1 cellular context compared by ENCODE assay signal in the genomic region with DNA sequence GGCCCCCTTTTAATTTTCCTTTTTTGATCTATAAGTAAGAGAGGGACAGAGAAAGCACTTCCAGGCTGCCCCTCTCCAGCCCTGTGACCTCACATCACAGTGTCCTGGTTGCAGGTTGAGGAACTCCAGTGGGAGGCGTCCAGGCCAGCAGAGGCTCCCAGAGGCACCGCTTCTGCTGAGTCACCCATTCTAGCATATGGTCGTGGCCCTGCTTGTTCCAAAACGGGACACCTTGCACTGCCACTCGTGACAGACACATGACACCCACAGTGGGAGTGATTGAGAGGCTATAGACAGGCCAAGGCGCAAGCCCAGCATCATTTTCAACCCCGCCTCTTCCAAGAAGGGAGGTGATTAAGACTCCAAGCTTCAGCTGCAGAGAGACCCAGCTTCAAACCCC.
TF ChIP-seq lines count a peak whose summit lies in the region.

No MANE protein-coding gene starts in this region.

TF ChIP-seq in K562, 482 proteins besides CTCF, POLR2A, EP300 and RAD21 (continued from another document):
- TF ChIP-seq SMARCA4 (IDR thresholded peaks at IDR 0.05) (0 out of 2 replicates have a peak, but pooled peaks have one; percentile 26), TRIM28 (IDR thresholded peaks at IDR 0.05) (no peak), LCOR (CRISPR knock-in tag; IDR thresholded peaks at IDR 0.05) (no peak), JUND (IDR thresholded peaks at IDR 0.05; ENCODE audit: borderline replicate concordance, low read depth, low read length) (peak; percentile 47; the same call in 1 of the 2 replicates), JUND (tag; IDR thresholded peaks at IDR 0.05; ENCODE audit: borderline replicate concordance, low read depth, low read length) (peak; percentile 14; the same call in 1 of the 3 replicates), ZNF24 (IDR thresholded peaks at IDR 0.05) (no peak), HSF4 (CRISPR knock-in tag; IDR thresholded peaks at IDR 0.05; ENCODE audit: borderline replicate concordance) (no peak), MAZ (CRISPR knock-in tag; conservative IDR thresholded peaks at IDR 0.05 in 1 of 2, IDR thresholded peaks at IDR 0.05 in 1 of 2) (peak in 1 of 2 experiments; percentile 21; a peak in 1 of 4 replicates), MYC (IDR thresholded peaks at IDR 0.05; ENCODE audit: low read depth, low read length) (0 out of 2 replicates have a peak, but pooled peaks have one; percentile 10), MYC (CRISPR knock-in tag; IDR thresholded peaks at IDR 0.05; ENCODE audit: borderline replicate concordance, low read depth) (no peak), BACH1 (tag; IDR thresholded peaks at IDR 0.05) (peak; percentile 93), C11orf30 (IDR thresholded peaks at IDR 0.05; ENCODE audit: low read depth) (peak; percentile 97), NRF1 (conservative IDR thresholded peaks at IDR 0.05 in 1 of 2, IDR thresholded peaks at IDR 0.05 in 1 of 2) (peak; percentile 49 to 61; a peak in 3 of 4 replicates), ZNF140 (CRISPR knock-in tag; IDR thresholded peaks at IDR 0.05) (no peak), MAFF (IDR thresholded peaks at IDR 0.05; ENCODE audit: low read length) (peak; percentile 80), MAFK (IDR thresholded peaks at IDR 0.05; ENCODE audit: low read length) (peak; percentile 84), E2F3 (CRISPR knock-in tag; IDR thresholded peaks at IDR 0.05) (no peak), ARID1B (IDR thresholded peaks at IDR 0.05) (peak; percentile 44), PRMT5 (CRISPR knock-in tag; IDR thresholded peaks at IDR 0.05) (no peak), MEIS2 (IDR thresholded peaks at IDR 0.05; ENCODE audit: partially characterized antibody) (peak; percentile 80), TCF3 (CRISPR knock-in tag; IDR thresholded peaks at IDR 0.05) (no peak), ZFP36 (IDR thresholded peaks at IDR 0.05; ENCODE audit: low read depth, low read length, partially characterized antibody) (no peak), MTA2 (IDR thresholded peaks at IDR 0.05; ENCODE audit: low read depth) (no peak), NFE2 (IDR thresholded peaks at IDR 0.05; ENCODE audit: low read depth) (peak; percentile 91), CBFA2T3 (IDR thresholded peaks at IDR 0.05) (0 out of 2 replicates have a peak, but pooled peaks have one; percentile 7), PML (IDR thresholded peaks at IDR 0.05; ENCODE audit: low read length) (no peak), NFE2L1 (tag; IDR thresholded peaks at IDR 0.05; ENCODE audit: borderline replicate concordance, low read depth) (peak; percentile 88), DPF2 (IDR thresholded peaks at IDR 0.05) (0 out of 2 replicates have a peak, but pooled peaks have one; percentile 30), RCOR1 (IDR thresholded peaks at IDR 0.05; ENCODE audit: borderline replicate concordance in 1 of 2, low read depth in 2 of 2, low read length in 2 of 2) (peak in 1 of 2 experiments; percentile 28; a peak in 1 of 4 replicates), HDAC1 (IDR thresholded peaks at IDR 0.05) (peak in 1 of 2 experiments; percentile 38; a peak in 1 of 4 replicates), BHLHE40 (IDR thresholded peaks at IDR 0.05; ENCODE audit: low read length) (peak; percentile 91), CBX1 (IDR thresholded peaks at IDR 0.05; ENCODE audit: low read depth) (no peak), MTA1 (IDR thresholded peaks at IDR 0.05; ENCODE audit: borderline replicate concordance) (0 out of 2 replicates have a peak, but pooled peaks have one; percentile 56), L3MBTL2 (IDR thresholded peaks at IDR 0.05) (peak; percentile 85), FOSL1 (tag; conservative IDR thresholded peaks at IDR 0.05) (peak; percentile 61), DDX20 (tag; IDR thresholded peaks at IDR 0.05; ENCODE audit: low read depth) (no peak), MAFG (tag; conservative IDR thresholded peaks at IDR 0.05) (peak; percentile 96), PTTG1 (tag; IDR thresholded peaks at IDR 0.05; ENCODE audit: low read depth) (no peak), ZNF316 (IDR thresholded peaks at IDR 0.05) (peak; percentile 95)
- TF ChIP-seq, protein P1, sequence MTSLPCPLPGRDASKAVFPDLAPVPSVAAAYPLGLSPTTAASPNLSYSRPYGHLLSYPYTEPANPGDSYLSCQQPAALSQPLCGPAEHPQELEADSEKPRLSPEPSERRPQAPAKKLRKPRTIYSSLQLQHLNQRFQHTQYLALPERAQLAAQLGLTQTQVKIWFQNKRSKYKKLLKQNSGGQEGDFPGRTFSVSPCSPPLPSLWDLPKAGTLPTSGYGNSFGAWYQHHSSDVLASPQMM (CRISPR knock-in tag; IDR thresholded peaks at IDR 0.05) = no peak
- TF ChIP-seq, protein P2, sequence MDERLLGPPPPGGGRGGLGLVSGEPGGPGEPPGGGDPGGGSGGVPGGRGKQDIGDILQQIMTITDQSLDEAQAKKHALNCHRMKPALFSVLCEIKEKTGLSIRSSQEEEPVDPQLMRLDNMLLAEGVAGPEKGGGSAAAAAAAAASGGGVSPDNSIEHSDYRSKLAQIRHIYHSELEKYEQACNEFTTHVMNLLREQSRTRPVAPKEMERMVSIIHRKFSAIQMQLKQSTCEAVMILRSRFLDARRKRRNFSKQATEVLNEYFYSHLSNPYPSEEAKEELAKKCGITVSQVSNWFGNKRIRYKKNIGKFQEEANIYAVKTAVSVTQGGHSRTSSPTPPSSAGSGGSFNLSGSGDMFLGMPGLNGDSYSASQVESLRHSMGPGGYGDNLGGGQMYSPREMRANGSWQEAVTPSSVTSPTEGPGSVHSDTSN (CRISPR knock-in tag; IDR thresholded peaks at IDR 0.05; ENCODE audit: low read depth) = no peak
- TF ChIP-seq, protein P2 (tag; conservative IDR thresholded peaks at IDR 0.05; ENCODE audit: low read depth) = peak; percentile 82
- TF ChIP-seq, protein P3, sequence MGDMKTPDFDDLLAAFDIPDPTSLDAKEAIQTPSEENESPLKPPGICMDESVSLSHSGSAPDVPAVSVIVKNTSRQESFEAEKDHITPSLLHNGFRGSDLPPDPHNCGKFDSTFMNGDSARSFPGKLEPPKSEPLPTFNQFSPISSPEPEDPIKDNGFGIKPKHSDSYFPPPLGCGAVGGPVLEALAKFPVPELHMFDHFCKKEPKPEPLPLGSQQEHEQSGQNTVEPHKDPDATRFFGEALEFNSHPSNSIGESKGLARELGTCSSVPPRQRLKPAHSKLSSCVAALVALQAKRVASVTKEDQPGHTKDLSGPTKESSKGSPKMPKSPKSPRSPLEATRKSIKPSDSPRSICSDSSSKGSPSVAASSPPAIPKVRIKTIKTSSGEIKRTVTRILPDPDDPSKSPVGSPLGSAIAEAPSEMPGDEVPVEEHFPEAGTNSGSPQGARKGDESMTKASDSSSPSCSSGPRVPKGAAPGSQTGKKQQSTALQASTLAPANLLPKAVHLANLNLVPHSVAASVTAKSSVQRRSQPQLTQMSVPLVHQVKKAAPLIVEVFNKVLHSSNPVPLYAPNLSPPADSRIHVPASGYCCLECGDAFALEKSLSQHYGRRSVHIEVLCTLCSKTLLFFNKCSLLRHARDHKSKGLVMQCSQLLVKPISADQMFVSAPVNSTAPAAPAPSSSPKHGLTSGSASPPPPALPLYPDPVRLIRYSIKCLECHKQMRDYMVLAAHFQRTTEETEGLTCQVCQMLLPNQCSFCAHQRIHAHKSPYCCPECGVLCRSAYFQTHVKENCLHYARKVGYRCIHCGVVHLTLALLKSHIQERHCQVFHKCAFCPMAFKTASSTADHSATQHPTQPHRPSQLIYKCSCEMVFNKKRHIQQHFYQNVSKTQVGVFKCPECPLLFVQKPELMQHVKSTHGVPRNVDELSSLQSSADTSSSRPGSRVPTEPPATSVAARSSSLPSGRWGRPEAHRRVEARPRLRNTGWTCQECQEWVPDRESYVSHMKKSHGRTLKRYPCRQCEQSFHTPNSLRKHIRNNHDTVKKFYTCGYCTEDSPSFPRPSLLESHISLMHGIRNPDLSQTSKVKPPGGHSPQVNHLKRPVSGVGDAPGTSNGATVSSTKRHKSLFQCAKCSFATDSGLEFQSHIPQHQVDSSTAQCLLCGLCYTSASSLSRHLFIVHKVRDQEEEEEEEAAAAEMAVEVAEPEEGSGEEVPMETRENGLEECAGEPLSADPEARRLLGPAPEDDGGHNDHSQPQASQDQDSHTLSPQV (IDR thresholded peaks at IDR 0.05) = peak; percentile 78; the same call in 1 of the 2 replicates
- TF ChIP-seq, protein P4, sequence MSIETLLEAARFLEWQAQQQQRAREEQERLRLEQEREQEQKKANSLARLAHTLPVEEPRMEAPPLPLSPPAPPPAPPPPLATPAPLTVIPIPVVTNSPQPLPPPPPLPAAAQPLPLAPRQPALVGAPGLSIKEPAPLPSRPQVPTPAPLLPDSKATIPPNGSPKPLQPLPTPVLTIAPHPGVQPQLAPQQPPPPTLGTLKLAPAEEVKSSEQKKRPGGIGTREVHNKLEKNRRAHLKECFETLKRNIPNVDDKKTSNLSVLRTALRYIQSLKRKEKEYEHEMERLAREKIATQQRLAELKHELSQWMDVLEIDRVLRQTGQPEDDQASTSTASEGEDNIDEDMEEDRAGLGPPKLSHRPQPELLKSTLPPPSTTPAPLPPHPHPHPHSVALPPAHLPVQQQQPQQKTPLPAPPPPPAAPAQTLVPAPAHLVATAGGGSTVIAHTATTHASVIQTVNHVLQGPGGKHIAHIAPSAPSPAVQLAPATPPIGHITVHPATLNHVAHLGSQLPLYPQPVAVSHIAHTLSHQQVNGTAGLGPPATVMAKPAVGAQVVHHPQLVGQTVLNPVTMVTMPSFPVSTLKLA (conservative IDR thresholded peaks at IDR 0.05) = peak in 1 of 2 experiments; percentile 35; a peak in 1 of 4 replicates
- TF ChIP-seq, protein P5, sequence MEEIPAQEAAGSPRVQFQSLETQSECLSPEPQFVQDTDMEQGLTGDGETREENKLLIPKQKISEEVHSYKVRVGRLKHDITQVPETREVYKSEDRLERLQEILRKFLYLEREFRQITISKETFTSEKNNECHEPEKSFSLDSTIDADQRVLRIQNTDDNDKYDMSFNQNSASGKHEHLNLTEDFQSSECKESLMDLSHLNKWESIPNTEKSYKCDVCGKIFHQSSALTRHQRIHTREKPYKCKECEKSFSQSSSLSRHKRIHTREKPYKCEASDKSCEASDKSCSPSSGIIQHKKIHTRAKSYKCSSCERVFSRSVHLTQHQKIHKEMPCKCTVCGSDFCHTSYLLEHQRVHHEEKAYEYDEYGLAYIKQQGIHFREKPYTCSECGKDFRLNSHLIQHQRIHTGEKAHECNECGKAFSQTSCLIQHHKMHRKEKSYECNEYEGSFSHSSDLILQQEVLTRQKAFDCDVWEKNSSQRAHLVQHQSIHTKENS (CRISPR knock-in tag; IDR thresholded peaks at IDR 0.05) = no peak
- TF ChIP-seq, protein P6, sequence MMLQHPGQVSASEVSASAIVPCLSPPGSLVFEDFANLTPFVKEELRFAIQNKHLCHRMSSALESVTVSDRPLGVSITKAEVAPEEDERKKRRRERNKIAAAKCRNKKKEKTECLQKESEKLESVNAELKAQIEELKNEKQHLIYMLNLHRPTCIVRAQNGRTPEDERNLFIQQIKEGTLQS (IDR thresholded peaks at IDR 0.05) = peak; percentile 43; the same call in 1 of the 2 replicates
- TF ChIP-seq, protein P6 (CRISPR knock-in tag; conservative IDR thresholded peaks at IDR 0.05) = no peak
- TF ChIP-seq, protein P7, sequence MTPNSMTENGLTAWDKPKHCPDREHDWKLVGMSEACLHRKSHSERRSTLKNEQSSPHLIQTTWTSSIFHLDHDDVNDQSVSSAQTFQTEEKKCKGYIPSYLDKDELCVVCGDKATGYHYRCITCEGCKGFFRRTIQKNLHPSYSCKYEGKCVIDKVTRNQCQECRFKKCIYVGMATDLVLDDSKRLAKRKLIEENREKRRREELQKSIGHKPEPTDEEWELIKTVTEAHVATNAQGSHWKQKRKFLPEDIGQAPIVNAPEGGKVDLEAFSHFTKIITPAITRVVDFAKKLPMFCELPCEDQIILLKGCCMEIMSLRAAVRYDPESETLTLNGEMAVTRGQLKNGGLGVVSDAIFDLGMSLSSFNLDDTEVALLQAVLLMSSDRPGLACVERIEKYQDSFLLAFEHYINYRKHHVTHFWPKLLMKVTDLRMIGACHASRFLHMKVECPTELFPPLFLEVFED (CRISPR knock-in tag; conservative IDR thresholded peaks at IDR 0.05) = no peak
- TF ChIP-seq, protein P8, sequence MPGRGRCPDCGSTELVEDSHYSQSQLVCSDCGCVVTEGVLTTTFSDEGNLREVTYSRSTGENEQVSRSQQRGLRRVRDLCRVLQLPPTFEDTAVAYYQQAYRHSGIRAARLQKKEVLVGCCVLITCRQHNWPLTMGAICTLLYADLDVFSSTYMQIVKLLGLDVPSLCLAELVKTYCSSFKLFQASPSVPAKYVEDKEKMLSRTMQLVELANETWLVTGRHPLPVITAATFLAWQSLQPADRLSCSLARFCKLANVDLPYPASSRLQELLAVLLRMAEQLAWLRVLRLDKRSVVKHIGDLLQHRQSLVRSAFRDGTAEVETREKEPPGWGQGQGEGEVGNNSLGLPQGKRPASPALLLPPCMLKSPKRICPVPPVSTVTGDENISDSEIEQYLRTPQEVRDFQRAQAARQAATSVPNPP (IDR thresholded peaks at IDR 0.05; ENCODE audit: borderline replicate concordance, insufficient read depth, insufficient read length) = no peak
